Comparison of ENCODE assay signal across 14 cellular contexts in genomic region chr3:139559541-139559940, GRCh38. TPM values are rescaled to one million over a fixed set of nuclear protein-coding genes. Genes with fewer than 3 reads are reported as not detected.
DNase-seq lines count a peak whose midpoint lies in the region; ATAC-seq and TF ChIP-seq lines count a peak whose summit lies in the region.
"Had no signal": no experiment of that assay in that cellular context is flagged by ENCODE, and none has a peak within 500 bp of the region (broad histone marks: within the 10 kb centered on the region; RNA-seq: fewer than 3 reads in every experiment).

No MANE protein-coding gene starts in this region.

- H3K36me3 ChIP-seq in SJCRH30 (no peaks in the 10 kb centered on the region), psoas muscle (ENCODE audit: insufficient read depth in 1 of 2, low read depth in 1 of 2) (peaks cover 0 to 8% of the 10 kb centered on the region in 2 donors)
- H3K36me3 ChIP-seq: upper lobe of right lung had no signal

- no peaks in the 10 kb centered on the region for H3K9me3 Mint-ChIP-seq in stimulated activated effector memory CD8-positive, alpha-beta T cell treated with anti-CD3 and anti-CD28 coated beads, Interleukin-12 subunit alpha, Interleukin-12 subunit beta, amount 100 ng/mL, for 72 hours
- H3K9me3 Mint-ChIP-seq: naive B cell had no signal

- H3K27ac ChIP-seq in SJCRH30 = peak overlapping the region; percentile 70
- H3K27ac ChIP-seq in psoas muscle = no peak overlapping the region
- H3K27ac ChIP-seq: upper lobe of right lung had no signal

- no peaks in the 10 kb centered on the region for H3K9me3 ChIP-seq in SJCRH30 (replicated peaks)
- no peaks in the 10 kb centered on the region for H3K9me3 ChIP-seq in psoas muscle
- H3K9me3 ChIP-seq: upper lobe of right lung had no signal

- H3K4me3 ChIP-seq in AG10803 (ENCODE audit: low read length) (no peak overlapping the region), SJCRH30 (0 out of 2 replicates have a peak overlapping the region, but pooled peaks have one; percentile 1), psoas muscle (no peak overlapping the region)
- H3K4me3 ChIP-seq: upper lobe of right lung had no signal

- H3K4me1 Mint-ChIP-seq in stimulated activated effector memory CD8-positive, alpha-beta T cell treated with anti-CD3 and anti-CD28 coated beads, Interleukin-12 subunit alpha, Interleukin-12 subunit beta, amount 100 ng/mL, for 72 hours = no peaks in the 10 kb centered on the region
- H3K4me1 Mint-ChIP-seq: naive B cell had no signal

- no peak for TF ChIP-seq CTCF in AG10803 (conservative IDR thresholded peaks at IDR 0.05; ENCODE audit: low read length)
- TF ChIP-seq CTCF in psoas muscle (IDR thresholded peaks at IDR 0.05) = no peak

- H3K27ac Mint-ChIP-seq in stimulated activated effector memory CD8-positive, alpha-beta T cell treated with anti-CD3 and anti-CD28 coated beads, Interleukin-12 subunit alpha, Interleukin-12 subunit beta, amount 100 ng/mL, for 72 hours = no peak overlapping the region
- H3K27ac Mint-ChIP-seq: naive B cell had no signal

- peak; percentile 13 for DNase-seq in AG10803 (ENCODE audit: low read depth)
- DNase-seq in HPDE6-E6E7 (ENCODE audit: extremely low spot score) = peak; percentile 89
- peak; percentile 71 to 79 for DNase-seq in SJCRH30
- peak; percentile 55 for DNase-seq in fibroblast of peridontal ligament (ENCODE audit: extremely low read depth)
- DNase-seq in GF-D8 (lab: John Stamatoyannopoulos, UW) = no peak
- no peak for DNase-seq in stimulated activated effector memory CD8-positive, alpha-beta T cell treated with anti-CD3 and anti-CD28 coated beads, Interleukin-12 subunit alpha, Interleukin-12 subunit beta, amount 100 ng/mL, for 72 hours (ENCODE audit: low spot score in 2 of 2)
- no peak for DNase-seq in psoas muscle
- DNase-seq: activated CD8-positive, alpha-beta memory T cell treated with anti-CD3 and anti-CD28 coated beads for 24 hours; activated gamma-delta T cell treated with Interleukin-2 at 50 U/mL for 16 hours; left colon; naive B cell; NCI-H1694; upper lobe of right lung had no signal

- H3K36me3 Mint-ChIP-seq in stimulated activated effector memory CD8-positive, alpha-beta T cell treated with anti-CD3 and anti-CD28 coated beads, Interleukin-12 subunit alpha, Interleukin-12 subunit beta, amount 100 ng/mL, for 72 hours = no peaks in the 10 kb centered on the region
- H3K36me3 Mint-ChIP-seq: naive B cell had no signal

- intact Hi-C loops in psoas muscle (cut with DNase I) = no loop called here

- H3K4me3 Mint-ChIP-seq in stimulated activated effector memory CD8-positive, alpha-beta T cell treated with anti-CD3 and anti-CD28 coated beads, Interleukin-12 subunit alpha, Interleukin-12 subunit beta, amount 100 ng/mL, for 72 hours = no peak overlapping the region
- H3K4me3 Mint-ChIP-seq: naive B cell had no signal

- 54 to 71% (median 62%) methylated on average over 5 of the region's 5 CpGs for WGBS in psoas muscle, 3 donors

- H3K27me3 ChIP-seq in SJCRH30 (no peaks in the 10 kb centered on the region), psoas muscle (ENCODE audit: insufficient read depth in 3 of 3, low read length in 2 of 3) (no peaks in the 10 kb centered on the region)
- H3K27me3 ChIP-seq: upper lobe of right lung had no signal

- no peak for ATAC-seq in stimulated activated effector memory CD8-positive, alpha-beta T cell treated with anti-CD3 and anti-CD28 coated beads, Interleukin-12 subunit alpha, Interleukin-12 subunit beta, amount 100 ng/mL, for 72 hours
- no peak for ATAC-seq in GM21825 (IDR thresholded peaks at IDR 0.05; ENCODE audit: unreplicated experiment)
- no peak for ATAC-seq in psoas muscle
- ATAC-seq: left colon, upper lobe of right lung had no signal

- peaks cover 71% of the 10 kb centered on the region for H3K4me1 ChIP-seq in SJCRH30
- no peaks in the 10 kb centered on the region for H3K4me1 ChIP-seq in psoas muscle
- H3K4me1 ChIP-seq: upper lobe of right lung had no signal

RNA-seq across cellular contexts. Expression of gene RBP1, which starts 20.0 kb away (rescaled TPM):
- 839 and 902 TPM in 2 replicates for total RNA-seq in SJCRH30 (2014; rRNA removed; shearing (Covaris generic))
- 1 to 10 TPM; 3.2 to 10.0 (median 8.9) TPM for total RNA-seq in psoas muscle
- 1 to 10 TPM; 1.9 to 7.6 (median 7.0) TPM for polyA plus RNA-seq in psoas muscle

Comparison
In these comparisons a context has a peak if more than half of its experiments do, and no peak if none do; other contexts are left out.
1. DNase-seq: peak in AG10803 (single experiment), HPDE6-E6E7 (single experiment), SJCRH30 (2 of 2) and fibroblast of peridontal ligament (single experiment); none in GF-D8 (single experiment), stimulated activated effector memory CD8-positive, alpha-beta T cell treated with anti-CD3 and anti-CD28 coated beads, Interleukin-12 subunit alpha, Interleukin-12 subunit beta, amount 100 ng/mL, for 72 hours (0 of 2) and psoas muscle (0 of 2).
2. RNA of gene RBP1, which starts 20.0 kb away (total RNA-seq): 839 to 902 TPM in SJCRH30; 3.2 to 10.0 TPM in psoas muscle; every median in the first group is over 10 times any median in the second.